In genomic region chr5:35857606-35858205, GRCh38 we compare ENCODE assay signal across 10 cellular contexts. TPM values are rescaled to one million over a fixed set of nuclear protein-coding genes. Genes with fewer than 3 reads are reported as not detected.
DNase-seq lines count a peak whose midpoint lies in the region; ATAC-seq and TF ChIP-seq lines count a peak whose summit lies in the region.
"Had no signal": no experiment of that assay in that cellular context is flagged by ENCODE, and none has a peak within 500 bp of the region (broad histone marks: within the 10 kb centered on the region; RNA-seq: fewer than 3 reads in every experiment).

No MANE protein-coding gene starts in this region.

- no peak overlapping the region for H3K27ac ChIP-seq in hepatocyte

- H4K20me1 ChIP-seq in hepatocyte (ENCODE audit: insufficient read depth, poor library complexity, severe bottlenecking): no peaks in the 10 kb centered on the region

- no peaks in the 10 kb centered on the region for H3K36me3 ChIP-seq in hepatocyte (replicated peaks; ENCODE audit: insufficient read depth, low read depth)
- H3K36me3 ChIP-seq: HAP-1 had no signal

- H3K9me2 ChIP-seq in hepatocyte (replicated peaks; ENCODE audit: insufficient read depth): no peaks in the 10 kb centered on the region

- H3K9me3 Mint-ChIP-seq in HFFc6: no peaks in the 10 kb centered on the region
- H3K9me3 Mint-ChIP-seq in activated naive CD8-positive, alpha-beta T cell (ENCODE audit: low read depth): no peaks in the 10 kb centered on the region

- 64% methylated on average over 2 of the region's 2 CpGs for WGBS in hepatocyte (ENCODE audit: low lambda C conversion rate, missing lambda C conversion rate)

- H3K27me3 Mint-ChIP-seq in HFFc6 (ENCODE audit: insufficient read depth): peaks cover 2% of the 10 kb centered on the region; the same call in 1 of the 2 replicates
- H3K27me3 Mint-ChIP-seq in activated naive CD8-positive, alpha-beta T cell: no peaks in the 10 kb centered on the region

- peak overlapping the region; percentile 84 for H3K27ac Mint-ChIP-seq in HFFc6
- peak overlapping the region; percentile 99 for H3K27ac Mint-ChIP-seq in activated naive CD8-positive, alpha-beta T cell

- H3K4me3 ChIP-seq in hepatocyte: no peak overlapping the region
- H3K4me3 ChIP-seq: HAP-1 had no signal

- intact Hi-C loops in left colon (cut with DNase I, micrococcal nuclease): no loop called here

- TF ChIP-seq CTCF in HFFc6 (IDR thresholded peaks at IDR 0.05): no peak
- no peak for TF ChIP-seq CTCF in hepatocyte (IDR thresholded peaks at IDR 0.05; ENCODE audit: poor library complexity)

- no peaks in the 10 kb centered on the region for H3K4me1 ChIP-seq in hepatocyte (ENCODE audit: insufficient read depth)

- no peaks in the 10 kb centered on the region for H3K79me2 ChIP-seq in hepatocyte

- H3K4me2 ChIP-seq in hepatocyte: no peak overlapping the region

- peak overlapping the region; percentile 83 for H3K4me3 Mint-ChIP-seq in HFFc6
- peak overlapping the region; percentile 90 for H3K4me3 Mint-ChIP-seq in activated naive CD8-positive, alpha-beta T cell

- peaks cover 100% of the 10 kb centered on the region for H3K4me1 Mint-ChIP-seq in HFFc6 (ENCODE audit: low read depth)
- peaks cover 90% of the 10 kb centered on the region for H3K4me1 Mint-ChIP-seq in activated naive CD8-positive, alpha-beta T cell (ENCODE audit: low read depth)

- H3K36me3 Mint-ChIP-seq in HFFc6 (ENCODE audit: low read depth): peaks cover 27% of the 10 kb centered on the region
- peaks cover 31% of the 10 kb centered on the region for H3K36me3 Mint-ChIP-seq in activated naive CD8-positive, alpha-beta T cell

- no peak for ATAC-seq in left colon

- H2AFZ ChIP-seq in hepatocyte: no peak overlapping the region

- no peaks in the 10 kb centered on the region for H3K9me3 ChIP-seq in hepatocyte (ENCODE audit: low read depth)
- H3K9me3 ChIP-seq: HAP-1 had no signal

- H3K27me3 ChIP-seq in hepatocyte: no peaks in the 10 kb centered on the region

- DNase-seq in AG08395 (ENCODE audit: low spot score) (peak; percentile 74), HFFc6 (peak; percentile 86), kidney tubule cell (ENCODE audit: low spot score) (peak; percentile 89), NCI-H2029 treated with DMSO at 0.1 percent for 48 hours (lab: John Stamatoyannopoulos, UW) (no peak), left colon (no peak), hepatocyte (ENCODE audit: low spot score) (no peak), mesenteric fat pad (ENCODE audit: low spot score) (no peak)
- DNase-seq: NCI-H146 had no signal

RNA-seq across cellular contexts. Expression of gene IL7R, which starts 1.0 kb away (rescaled TPM):
- total RNA-seq in HFFc6 (2021; fragmentation: NEBNext Ultra II Directional; extraction: Animal tissue kit (Norgen Biotek cat#: 25700)): 10 to 100 TPM; 37.2 to 63.2 (median 45.2) TPM
- total RNA-seq in left colon (10 to 100 TPM in 1 of 2 donors, 1 to 10 TPM in 1; 3.0 to 12.0 TPM), hepatocyte (0.40 and 1.1 TPM in 2 replicates), mesenteric fat pad (5.2 TPM)
- 0.13 and 0.47 TPM in 2 replicates for polyA plus RNA-seq in hepatocyte

Comparison
In these comparisons a context has a peak if more than half of its experiments do, and no peak if none do; other contexts are left out.
1. DNase-seq: peak in AG08395 (single experiment), HFFc6 (single experiment) and kidney tubule cell (single experiment); none in NCI-H2029 treated with DMSO at 0.1 percent for 48 hours (single experiment), left colon (0 of 2), hepatocyte (single experiment) and mesenteric fat pad (single experiment).